1 cellular context compared by ENCODE assay signal in genomic region chr2:73952499-73953446, GRCh38.
TF ChIP-seq lines count a peak whose summit lies in the region.

No MANE protein-coding gene starts in this region.

TF ChIP-seq in GM12878, 131 proteins besides CTCF, POLR2A, EP300 and RAD21 (continued from another document):
- TF ChIP-seq PRDM15 (CRISPR knock-in tag; IDR thresholded peaks at IDR 0.05), result no peak
